ENCODE assay signal across 8 cellular contexts in genomic region chr11:3641701-3642070, GRCh38. TPM values are rescaled to one million over a fixed set of nuclear protein-coding genes. Genes with fewer than 3 reads are reported as not detected.
DNase-seq lines count a peak whose midpoint lies in the region; ATAC-seq, FAIRE-seq and TF ChIP-seq lines count a peak whose summit lies in the region.

Gene ART5, minus strand, starts transcription at chr11:3641992. Its CDS starts 130 bp downstream, at chr11:3641862.

- H4K20me1 ChIP-seq in GM12878 (ENCODE audit: control insufficient read depth, insufficient read depth), result no peaks in the 10 kb centered on the region

- no peak for TF ChIP-seq POLR2A in GM12878 (IDR thresholded peaks at IDR 0.05; ENCODE audit: low read depth, low read length)
- no peak for TF ChIP-seq POLR2A in erythroblast (IDR thresholded peaks at IDR 0.05; ENCODE audit: low read length)

- peak within 1 kb of the TSS; percentile 58 for H3K4me3 Mint-ChIP-seq in T-helper 1 cell treated with Interleukin-12 subunit alpha and Interleukin-12 subunit beta and Interleukin-4 antibody, amounts not matched to agents 30 μg/mL and 1 μg/mL, for 36 hours

- CTCF ChIA-PET in GM12878 (lab: Yijun Ruan, JAX), result no interaction called here

- TF ChIP-seq RAD21 in GM12878 (IDR thresholded peaks at IDR 0.05; ENCODE audit: insufficient read depth, low read depth, low read length) (no peak), liver (IDR thresholded peaks at IDR 0.05) (no peak)

- H3K27me3 ChIP-seq in GM12878 (replicated peaks in 1 of 2; ENCODE audit: control insufficient read depth in 2 of 2, insufficient read depth in 2 of 2, low read length in 1 of 2), result no peaks in the 10 kb centered on the region; a peak in 2 of 4 replicates
- H3K27me3 ChIP-seq in liver (ENCODE audit: control insufficient read depth in 4 of 4, insufficient read depth in 4 of 4, low read length in 3 of 4), result no peaks in the 10 kb centered on the region
- peaks cover 0 to 12% (median 3%) of the 10 kb centered on the region in 5 donors for H3K27me3 ChIP-seq in subcutaneous abdominal adipose tissue (ENCODE audit: control insufficient read depth in 5 of 5, insufficient read depth in 4 of 5, low read length in 5 of 5)

- H3K4me2 ChIP-seq in GM12878 (ENCODE audit: control insufficient read depth, insufficient read depth), result peak within 1 kb of the TSS; percentile 73

- WGBS in GM12878 (ENCODE audit: insufficient coverage, insufficient replicate concordance, low lambda C conversion rate, missing lambda C conversion rate), result 50% methylated on average over 20 of the region's 21 CpGs
- WGBS in liver, result 34% methylated on average over 21 of the region's 21 CpGs

- H3K9ac ChIP-seq in GM12878 (ENCODE audit: control insufficient read depth, insufficient read depth, low read length), result no peak within 1 kb of the TSS
- H3K9ac ChIP-seq in liver (ENCODE audit: low read depth in 1 of 2, low read length in 2 of 2), result peak within 1 kb of the TSS in 1 of 2 donors; percentile 68
- peak within 1 kb of the TSS in 4 of 5 donors; percentile 57 to 71 (median 69) for H3K9ac ChIP-seq in subcutaneous abdominal adipose tissue (ENCODE audit: low read length in 5 of 5)

- H3K27me3 Mint-ChIP-seq in T-helper 1 cell treated with Interleukin-12 subunit alpha and Interleukin-12 subunit beta and Interleukin-4 antibody, amounts not matched to agents 30 μg/mL and 1 μg/mL, for 36 hours (ENCODE audit: low read depth), result peaks cover 43% of the 10 kb centered on the region

- H3K4me1 ChIP-seq in GM12878 (ENCODE audit: control insufficient read depth, insufficient read depth, low read length), result peaks cover 2% of the 10 kb centered on the region; the same call in 1 of the 2 replicates
- H3K4me1 ChIP-seq in liver (ENCODE audit: control insufficient read depth in 4 of 4, insufficient read depth in 4 of 4, low read length in 3 of 4), result peaks cover 6 to 20% (median 9%) of the 10 kb centered on the region in 4 donors
- H3K4me1 ChIP-seq in subcutaneous abdominal adipose tissue (ENCODE audit: control insufficient read depth in 5 of 5, insufficient read depth in 5 of 5, low read length in 5 of 5), result peaks cover 5 to 16% (median 12%) of the 10 kb centered on the region in 5 donors

- POLR2A ChIA-PET in GM12878 (lab: Charles Lee), result no interaction called here

- H3K4me3 ChIP-seq in GM12878 (no peak within 1 kb of the TSS; the same call in 1 of the 2 replicates), liver (ENCODE audit: low read depth in 1 of 3, low read length in 3 of 3) (peak within 1 kb of the TSS; percentile 49 to 62 (median 55)), subcutaneous abdominal adipose tissue (ENCODE audit: low read depth in 1 of 5, low read length in 5 of 5) (peak within 1 kb of the TSS; percentile 61 to 74 (median 66))

- intact Hi-C loops in GM12878 (cut with micrococcal nuclease; ENCODE audit: unreplicated experiment), result no loop called here

- TF ChIP-seq CTCF in GM12878 (IDR thresholded peaks at IDR 0.05 in 2 of 3, conservative IDR thresholded peaks at IDR 0.05 in 1 of 3; ENCODE audit: control insufficient read depth in 2 of 3, extremely low read depth in 1 of 3, insufficient read depth in 1 of 3, low read depth in 3 of 3, low read length in 3 of 3), result no peak
- no peak for TF ChIP-seq CTCF in liver (IDR thresholded peaks at IDR 0.05; ENCODE audit: low read depth, low read length, missing input control)

- H2AFZ ChIP-seq in GM12878 (ENCODE audit: control insufficient read depth, low read depth, low read length), result peak within 1 kb of the TSS; percentile 46

- H3K36me3 ChIP-seq in GM12878 (ENCODE audit: control insufficient read depth in 2 of 2, insufficient read depth in 2 of 2, low read length in 1 of 2), result no peaks in the 10 kb centered on the region
- no peaks in the 10 kb centered on the region for H3K36me3 ChIP-seq in liver (ENCODE audit: control insufficient read depth in 4 of 4, insufficient read depth in 3 of 4, low read depth in 1 of 4, low read length in 3 of 4)
- no peaks in the 10 kb centered on the region for H3K36me3 ChIP-seq in subcutaneous abdominal adipose tissue (ENCODE audit: control insufficient read depth in 5 of 5, insufficient read depth in 5 of 5, low read length in 5 of 5)

- no peak within 1 kb of the TSS for H3K27ac ChIP-seq in GM12878 (ENCODE audit: control insufficient read depth, insufficient read depth)
- no peak within 1 kb of the TSS for H3K27ac ChIP-seq in liver (ENCODE audit: low read depth in 1 of 2, low read length in 2 of 2)
- no peak within 1 kb of the TSS for H3K27ac ChIP-seq in subcutaneous abdominal adipose tissue (ENCODE audit: low read depth, low read length)

- H3K27ac Mint-ChIP-seq in T-helper 1 cell treated with Interleukin-12 subunit alpha and Interleukin-12 subunit beta and Interleukin-4 antibody, amounts not matched to agents 30 μg/mL and 1 μg/mL, for 36 hours, result no peak within 1 kb of the TSS

- SMC1A ChIA-PET in GM12878 (lab: Charles Lee; ENCODE audit: uncharacterized antibody, unreplicated experiment), result no interaction called here

- FAIRE-seq in GM12878 (lab: Jason Lieb, UNC), result no peak
- no peak for FAIRE-seq in RCC 7860 (lab: Jason Lieb, UNC)

- H3K4me1 Mint-ChIP-seq in T-helper 1 cell treated with Interleukin-12 subunit alpha and Interleukin-12 subunit beta and Interleukin-4 antibody, amounts not matched to agents 30 μg/mL and 1 μg/mL, for 36 hours (ENCODE audit: low read depth), result peaks cover 3% of the 10 kb centered on the region

- DNase-seq in T-helper 1 cell (no peak), GM12878 (ENCODE audit: low read depth, low spot score) (no peak), erythroblast (lab: John Stamatoyannopoulos, UW) (no peak), RCC 7860 (ENCODE audit: low spot score) (no peak)

- ATAC-seq in GM12878, result no peak
- ATAC-seq in GM21447 (IDR thresholded peaks at IDR 0.05; ENCODE audit: unreplicated experiment), result no peak

- RAD21 ChIA-PET in GM12878 (lab: Charles Lee; ENCODE audit: unreplicated experiment), result no interaction called here

- H3K79me2 ChIP-seq in GM12878 (ENCODE audit: control insufficient read depth, insufficient read depth, low read length), result no peaks in the 10 kb centered on the region

- H3K9me3 ChIP-seq in GM12878 (replicated peaks; ENCODE audit: control insufficient read depth, insufficient read depth, low read length) (no peaks in the 10 kb centered on the region; the same call in 2 of the 3 replicates), liver (ENCODE audit: control insufficient read depth in 4 of 4, low read length in 3 of 4) (no peaks in the 10 kb centered on the region), subcutaneous abdominal adipose tissue (ENCODE audit: control insufficient read depth in 5 of 5, low read length in 5 of 5) (no peaks in the 10 kb centered on the region)

- in situ Hi-C loops in GM12878 (cut with MboI), result no loop called here

- no peak for TF ChIP-seq EP300 in GM12878 (IDR thresholded peaks at IDR 0.05; ENCODE audit: borderline replicate concordance in 1 of 2, control insufficient read depth in 1 of 2, low read depth in 2 of 2, low read length in 2 of 2)

- no peaks in the 10 kb centered on the region for H3K36me3 Mint-ChIP-seq in T-helper 1 cell treated with Interleukin-12 subunit alpha and Interleukin-12 subunit beta and Interleukin-4 antibody, amounts not matched to agents 30 μg/mL and 1 μg/mL, for 36 hours (ENCODE audit: low read depth)

- BruUV-seq in GM12878 (replicated peaks; lab: Mats Ljungman, UMichigan), result no TSS peak

- no peaks in the 10 kb centered on the region for H3K9me3 Mint-ChIP-seq in T-helper 1 cell treated with Interleukin-12 subunit alpha and Interleukin-12 subunit beta and Interleukin-4 antibody, amounts not matched to agents 30 μg/mL and 1 μg/mL, for 36 hours

TF ChIP-seq in GM12878, 131 proteins besides CTCF, POLR2A, EP300 and RAD21:
- TF ChIP-seq RFX5 (IDR thresholded peaks at IDR 0.05; ENCODE audit: low read depth, low read length), result no peak
- 0 out of 3 replicates have a peak, but pooled peaks of 1 of the 2 experiments have one; percentile 4 for TF ChIP-seq EGR1 (IDR thresholded peaks at IDR 0.05; ENCODE audit: borderline replicate concordance in 1 of 2, low read depth in 2 of 2, low read length in 2 of 2)

TF ChIP-seq in liver, 16 proteins besides CTCF, POLR2A, EP300 and RAD21:
- TF ChIP-seq FOXA2 (IDR thresholded peaks at IDR 0.05) (no peak), EGR1 (IDR thresholded peaks at IDR 0.05; ENCODE audit: low read depth in 2 of 2) (no peak), MAX (IDR thresholded peaks at IDR 0.05) (no peak)
TF ChIP-seq in liver: peak in this region for 0.

RNA-seq across cellular contexts. Expression of gene ART5, which starts in this region (rescaled TPM):
- total RNA-seq in GM12878 (2013; cell fraction: nucleolus; rRNA removed), result not detected in 2 replicates
- total RNA-seq in GM12878 (2014; rRNA removed) (not detected in 2 replicates), GM12878 (2014; rRNA removed; fragmentation: Illumina TruSeq; extraction: Trizol) (not detected in 2 replicates), GM12878 (2021) (not detected in 2 replicates), liver (under 1 TPM; 0.17 to 0.93 TPM)
- not detected for polyA plus RNA-seq in GM12878 (2011; ENCODE audit: low read depth)
- polyA plus RNA-seq in GM12878 (2011; rRNA removed) (not detected in 2 replicates), GM12878 (2014; fragmentation: Illumina TruSeq; extraction: Trizol) (not detected in 2 replicates), GM12878 (2014; fragmentation: Nextera tagmentation; extraction: Ambion mirVana) (not detected), GM12878 (2014; rRNA removed) (0.06 TPM in 1 of 2 replicates, not detected in the other), GM12878 (2016; fragmentation: Nextera tagmentation; extraction: Ambion mirVana) (not detected), liver (not detected)
- not detected in 2 replicates for polyA plus RNA-seq in GM12878 (2011; cell fraction: cytosol; rRNA removed)
- polyA plus RNA-seq in GM12878 (2011; cell fraction: nucleus; rRNA removed), result not detected in 2 replicates
- not detected in 2 replicates for polyA plus RNA-seq in GM12878 (2012)
- not detected in 2 replicates for polyA minus RNA-seq in GM12878 (2011; rRNA and poly(A)+ RNA removed)
- not detected in 2 replicates for polyA minus RNA-seq in GM12878 (2011; cell fraction: cytosol; rRNA and poly(A)+ RNA removed)
- not detected in 2 replicates for polyA minus RNA-seq in GM12878 (2011; cell fraction: nucleus; rRNA and poly(A)+ RNA removed)
